ENCODE assay signal across 1 cellular context in the genomic region with DNA sequence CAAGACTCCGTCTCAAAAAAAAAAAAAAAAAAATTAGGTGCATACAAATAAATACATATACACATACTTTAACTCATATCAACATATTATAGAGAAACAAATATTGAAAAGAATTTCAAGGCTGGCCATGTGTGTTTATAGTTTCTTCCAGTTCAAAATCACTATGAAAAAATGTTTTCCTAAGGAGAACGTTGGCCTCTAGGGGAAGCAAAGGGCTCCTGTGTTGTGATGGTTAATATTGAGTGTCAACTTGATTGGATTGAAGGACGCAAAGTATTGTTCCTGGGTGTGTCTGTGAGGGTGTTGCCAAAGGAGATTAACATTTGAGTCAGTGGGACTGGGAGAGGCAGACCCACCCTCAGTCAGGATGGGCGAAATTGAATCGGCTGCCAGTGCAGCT.
TF ChIP-seq lines count a peak whose summit lies in the region.

No MANE protein-coding gene starts in this region.

TF ChIP-seq in WTC11, 78 proteins besides CTCF, POLR2A, EP300 and RAD21 (continued from another document):
- TF ChIP-seq, protein P1, sequence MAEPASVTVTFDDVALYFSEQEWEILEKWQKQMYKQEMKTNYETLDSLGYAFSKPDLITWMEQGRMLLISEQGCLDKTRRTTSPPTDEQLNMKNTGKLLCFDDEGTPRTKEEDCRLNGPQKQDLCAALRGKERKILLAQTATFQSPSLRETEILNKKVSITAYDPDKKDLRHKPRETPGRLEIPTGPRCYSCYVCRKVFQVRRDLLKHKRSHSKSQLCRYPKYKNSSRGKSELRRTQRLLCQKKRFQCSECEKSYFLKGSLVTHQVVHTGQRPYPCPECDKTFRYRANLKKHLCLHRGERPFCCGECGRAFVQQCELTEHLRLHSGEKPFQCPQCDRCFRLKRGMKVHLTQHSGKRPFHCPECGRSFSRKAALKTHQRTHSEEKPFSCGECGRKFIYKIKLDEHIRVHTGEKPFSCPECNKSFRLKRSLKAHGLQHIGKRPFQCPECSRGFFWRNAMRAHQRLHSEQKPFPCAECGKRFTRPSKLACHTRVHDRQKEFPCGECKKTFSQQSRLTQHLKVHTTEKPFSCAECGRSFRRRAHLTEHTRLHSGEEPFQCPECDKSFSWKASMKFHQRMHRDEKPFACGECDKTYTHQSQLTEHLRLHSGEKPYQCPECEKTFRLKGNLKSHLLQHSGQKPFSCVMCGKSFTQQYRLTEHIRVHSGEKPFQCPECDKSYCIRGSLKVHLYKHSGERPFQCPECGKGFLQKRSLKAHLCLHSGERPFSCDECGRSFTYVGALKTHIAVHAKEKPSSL (CRISPR knock-in tag; conservative IDR thresholded peaks at IDR 0.05), result no peak
- TF ChIP-seq, protein P2, sequence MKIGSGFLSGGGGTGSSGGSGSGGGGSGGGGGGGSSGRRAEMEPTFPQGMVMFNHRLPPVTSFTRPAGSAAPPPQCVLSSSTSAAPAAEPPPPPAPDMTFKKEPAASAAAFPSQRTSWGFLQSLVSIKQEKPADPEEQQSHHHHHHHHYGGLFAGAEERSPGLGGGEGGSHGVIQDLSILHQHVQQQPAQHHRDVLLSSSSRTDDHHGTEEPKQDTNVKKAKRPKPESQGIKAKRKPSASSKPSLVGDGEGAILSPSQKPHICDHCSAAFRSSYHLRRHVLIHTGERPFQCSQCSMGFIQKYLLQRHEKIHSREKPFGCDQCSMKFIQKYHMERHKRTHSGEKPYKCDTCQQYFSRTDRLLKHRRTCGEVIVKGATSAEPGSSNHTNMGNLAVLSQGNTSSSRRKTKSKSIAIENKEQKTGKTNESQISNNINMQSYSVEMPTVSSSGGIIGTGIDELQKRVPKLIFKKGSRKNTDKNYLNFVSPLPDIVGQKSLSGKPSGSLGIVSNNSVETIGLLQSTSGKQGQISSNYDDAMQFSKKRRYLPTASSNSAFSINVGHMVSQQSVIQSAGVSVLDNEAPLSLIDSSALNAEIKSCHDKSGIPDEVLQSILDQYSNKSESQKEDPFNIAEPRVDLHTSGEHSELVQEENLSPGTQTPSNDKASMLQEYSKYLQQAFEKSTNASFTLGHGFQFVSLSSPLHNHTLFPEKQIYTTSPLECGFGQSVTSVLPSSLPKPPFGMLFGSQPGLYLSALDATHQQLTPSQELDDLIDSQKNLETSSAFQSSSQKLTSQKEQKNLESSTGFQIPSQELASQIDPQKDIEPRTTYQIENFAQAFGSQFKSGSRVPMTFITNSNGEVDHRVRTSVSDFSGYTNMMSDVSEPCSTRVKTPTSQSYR (CRISPR knock-in tag; IDR thresholded peaks at IDR 0.05), result no peak
- TF ChIP-seq MYBL2 (CRISPR knock-in tag; IDR thresholded peaks at IDR 0.05) (no peak), ETV6 (CRISPR knock-in tag; IDR thresholded peaks at IDR 0.05) (no peak), JAZF1 (CRISPR knock-in tag; IDR thresholded peaks at IDR 0.05) (no peak), KAT7 (CRISPR knock-in tag; IDR thresholded peaks at IDR 0.05; ENCODE audit: borderline replicate concordance) (no peak), ZNF263 (CRISPR knock-in tag; IDR thresholded peaks at IDR 0.05; ENCODE audit: low read depth) (no peak), TEAD4 (CRISPR knock-in tag; IDR thresholded peaks at IDR 0.05) (no peak), FOXK1 (CRISPR knock-in tag; IDR thresholded peaks at IDR 0.05) (no peak), OVOL2 (CRISPR knock-in tag; IDR thresholded peaks at IDR 0.05; ENCODE audit: borderline replicate concordance) (no peak), HMGA2 (CRISPR knock-in tag; IDR thresholded peaks at IDR 0.05) (no peak), TCF7 (CRISPR knock-in tag; IDR thresholded peaks at IDR 0.05; ENCODE audit: low read depth) (no peak)
- TF ChIP-seq, protein P3, sequence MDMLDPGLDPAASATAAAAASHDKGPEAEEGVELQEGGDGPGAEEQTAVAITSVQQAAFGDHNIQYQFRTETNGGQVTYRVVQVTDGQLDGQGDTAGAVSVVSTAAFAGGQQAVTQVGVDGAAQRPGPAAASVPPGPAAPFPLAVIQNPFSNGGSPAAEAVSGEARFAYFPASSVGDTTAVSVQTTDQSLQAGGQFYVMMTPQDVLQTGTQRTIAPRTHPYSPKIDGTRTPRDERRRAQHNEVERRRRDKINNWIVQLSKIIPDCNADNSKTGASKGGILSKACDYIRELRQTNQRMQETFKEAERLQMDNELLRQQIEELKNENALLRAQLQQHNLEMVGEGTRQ (CRISPR knock-in tag; IDR thresholded peaks at IDR 0.05), result no peak
- TF ChIP-seq, protein P4, sequence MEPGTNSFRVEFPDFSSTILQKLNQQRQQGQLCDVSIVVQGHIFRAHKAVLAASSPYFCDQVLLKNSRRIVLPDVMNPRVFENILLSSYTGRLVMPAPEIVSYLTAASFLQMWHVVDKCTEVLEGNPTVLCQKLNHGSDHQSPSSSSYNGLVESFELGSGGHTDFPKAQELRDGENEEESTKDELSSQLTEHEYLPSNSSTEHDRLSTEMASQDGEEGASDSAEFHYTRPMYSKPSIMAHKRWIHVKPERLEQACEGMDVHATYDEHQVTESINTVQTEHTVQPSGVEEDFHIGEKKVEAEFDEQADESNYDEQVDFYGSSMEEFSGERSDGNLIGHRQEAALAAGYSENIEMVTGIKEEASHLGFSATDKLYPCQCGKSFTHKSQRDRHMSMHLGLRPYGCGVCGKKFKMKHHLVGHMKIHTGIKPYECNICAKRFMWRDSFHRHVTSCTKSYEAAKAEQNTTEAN (CRISPR knock-in tag; IDR thresholded peaks at IDR 0.05), result no peak
- TF ChIP-seq, protein P5, sequence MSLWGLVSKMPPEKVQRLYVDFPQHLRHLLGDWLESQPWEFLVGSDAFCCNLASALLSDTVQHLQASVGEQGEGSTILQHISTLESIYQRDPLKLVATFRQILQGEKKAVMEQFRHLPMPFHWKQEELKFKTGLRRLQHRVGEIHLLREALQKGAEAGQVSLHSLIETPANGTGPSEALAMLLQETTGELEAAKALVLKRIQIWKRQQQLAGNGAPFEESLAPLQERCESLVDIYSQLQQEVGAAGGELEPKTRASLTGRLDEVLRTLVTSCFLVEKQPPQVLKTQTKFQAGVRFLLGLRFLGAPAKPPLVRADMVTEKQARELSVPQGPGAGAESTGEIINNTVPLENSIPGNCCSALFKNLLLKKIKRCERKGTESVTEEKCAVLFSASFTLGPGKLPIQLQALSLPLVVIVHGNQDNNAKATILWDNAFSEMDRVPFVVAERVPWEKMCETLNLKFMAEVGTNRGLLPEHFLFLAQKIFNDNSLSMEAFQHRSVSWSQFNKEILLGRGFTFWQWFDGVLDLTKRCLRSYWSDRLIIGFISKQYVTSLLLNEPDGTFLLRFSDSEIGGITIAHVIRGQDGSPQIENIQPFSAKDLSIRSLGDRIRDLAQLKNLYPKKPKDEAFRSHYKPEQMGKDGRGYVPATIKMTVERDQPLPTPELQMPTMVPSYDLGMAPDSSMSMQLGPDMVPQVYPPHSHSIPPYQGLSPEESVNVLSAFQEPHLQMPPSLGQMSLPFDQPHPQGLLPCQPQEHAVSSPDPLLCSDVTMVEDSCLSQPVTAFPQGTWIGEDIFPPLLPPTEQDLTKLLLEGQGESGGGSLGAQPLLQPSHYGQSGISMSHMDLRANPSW (CRISPR knock-in tag; conservative IDR thresholded peaks at IDR 0.05; ENCODE audit: low read depth), result no peak
